8 cellular contexts compared by ENCODE assay signal in the genomic region with DNA sequence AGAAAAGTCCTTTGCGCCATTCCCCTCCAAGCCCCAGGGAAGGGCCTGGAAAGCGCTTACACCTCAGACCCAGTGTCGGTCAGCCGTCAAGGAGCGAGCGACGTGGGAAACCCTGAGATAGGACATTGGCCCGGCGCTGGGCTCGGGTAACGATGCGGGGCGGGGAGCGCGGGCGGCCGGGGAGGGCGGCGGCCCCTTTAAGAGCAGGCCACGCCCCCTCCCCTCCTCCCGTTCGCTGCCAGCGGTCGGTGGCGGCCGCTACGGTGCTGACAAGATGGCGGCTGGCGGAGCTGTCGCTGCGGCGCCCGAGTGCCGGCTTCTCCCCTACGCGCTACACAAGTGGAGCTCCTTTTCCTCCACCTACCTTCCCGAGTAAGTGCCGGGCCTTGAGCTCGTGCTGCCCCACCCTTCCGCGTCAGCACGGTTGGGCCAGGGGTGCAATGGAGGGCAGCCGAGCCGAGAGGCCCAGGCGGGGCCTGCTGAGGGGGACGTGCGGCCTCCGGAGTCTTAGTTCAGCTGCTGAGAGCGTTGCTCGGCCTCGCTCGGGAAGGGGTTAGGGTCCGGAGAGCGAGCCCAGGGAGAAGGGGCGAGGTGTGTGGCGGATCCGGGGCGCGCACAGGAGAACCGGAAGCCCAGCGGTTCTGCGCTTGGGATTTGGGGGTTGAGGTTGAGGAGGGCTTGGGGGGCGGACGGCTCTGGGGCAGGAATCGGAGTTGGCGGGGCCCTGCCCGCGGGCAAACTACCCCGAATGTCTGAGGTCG. TPM values are rescaled to one million over a fixed set of nuclear protein-coding genes. Genes with fewer than 3 reads are reported as not detected.
DNase-seq lines count a peak whose midpoint lies in the region; TF ChIP-seq lines count a peak whose summit lies in the region.

Gene MKLN1 (plus strand): TSS at position 251 of the 761 bp plus-strand sequence. CDS start 24 bp downstream, at position 275.

- peaks cover 22% of the 10 kb centered on the region for H3K4me1 Mint-ChIP-seq in neural progenitor cell

- H3K4me2 ChIP-seq in neural progenitor cell, result peak within 1 kb of the TSS; percentile 87

- no peaks in the 10 kb centered on the region for H3K36me3 ChIP-seq in neural progenitor cell
- H3K36me3 ChIP-seq in stomach smooth muscle (ENCODE audit: control insufficient read depth in 2 of 2, insufficient read depth in 2 of 2, low read length in 2 of 2), result no peaks in the 10 kb centered on the region

- H4K20me1 ChIP-seq in neural progenitor cell (ENCODE audit: low read depth), result peaks cover 27% of the 10 kb centered on the region

- peak within 1 kb of the TSS; percentile 95 for H3K27ac Mint-ChIP-seq in neural progenitor cell

- peak; percentile 95 for DNase-seq in ELF-1 (ENCODE audit: low read depth, low spot score)
- DNase-seq in GOT3 (lab: John Stamatoyannopoulos, UW), result peak; percentile 51
- peak; percentile 65 for DNase-seq in LNCaP clone FGC (ENCODE audit: low read depth)
- peak; percentile 75 to 90 for DNase-seq in SHP77 (lab: John Stamatoyannopoulos, UW)
- DNase-seq in activated gamma-delta T cell (lab: John Stamatoyannopoulos, UW), result peak; percentile 74
- DNase-seq in fibroblast of villous mesenchyme (ENCODE audit: low read depth), result peak; percentile 92
- DNase-seq in neural progenitor cell (ENCODE audit: low spot score), result peak; percentile 98

- peak within 1 kb of the TSS; percentile 91 for H3K27ac ChIP-seq in neural progenitor cell
- peak within 1 kb of the TSS; percentile 96 for H3K27ac ChIP-seq in stomach smooth muscle (ENCODE audit: low read length)

- peak within 1 kb of the TSS; percentile 84 for H2AFZ ChIP-seq in neural progenitor cell (replicated peaks)

- H3K9me3 Mint-ChIP-seq in neural progenitor cell, result peaks cover 4% of the 10 kb centered on the region

- peaks cover 15% of the 10 kb centered on the region for H3K4me1 ChIP-seq in neural progenitor cell
- peaks cover 7% of the 10 kb centered on the region for H3K4me1 ChIP-seq in stomach smooth muscle (ENCODE audit: control insufficient read depth, insufficient read depth, low read length)

- peaks cover 12% of the 10 kb centered on the region for H3F3A ChIP-seq in neural progenitor cell (ENCODE audit: low read depth)

- H3K9me3 ChIP-seq in neural progenitor cell (ENCODE audit: low read depth), result no peaks in the 10 kb centered on the region
- no peaks in the 10 kb centered on the region for H3K9me3 ChIP-seq in stomach smooth muscle (ENCODE audit: control insufficient read depth in 2 of 2, low read length in 2 of 2)

- H3K4me3 ChIP-seq in LNCaP clone FGC (ENCODE audit: low read depth, low read length) (peak within 1 kb of the TSS; percentile 96), fibroblast of villous mesenchyme (ENCODE audit: low read depth, low read length) (peak within 1 kb of the TSS; percentile 91), neural progenitor cell (peak within 1 kb of the TSS; percentile 83), stomach smooth muscle (ENCODE audit: low read length in 2 of 2) (peak within 1 kb of the TSS; percentile 75 to 96)

- H3K27me3 ChIP-seq in neural progenitor cell (no peaks in the 10 kb centered on the region), stomach smooth muscle (ENCODE audit: control insufficient read depth in 1 of 2, insufficient read depth in 2 of 2, low read length in 2 of 2) (no peaks in the 10 kb centered on the region)

- H3K4me3 Mint-ChIP-seq in neural progenitor cell, result peak within 1 kb of the TSS; percentile 96

- no peaks in the 10 kb centered on the region for H3K27me3 Mint-ChIP-seq in neural progenitor cell (ENCODE audit: insufficient read depth, low read depth)

- H3K79me2 ChIP-seq in neural progenitor cell (ENCODE audit: low read depth), result peaks cover 50% of the 10 kb centered on the region

- H3K36me3 Mint-ChIP-seq in neural progenitor cell, result peaks cover 7% of the 10 kb centered on the region

- TF ChIP-seq CTCF in LNCaP clone FGC (IDR thresholded peaks at IDR 0.05; ENCODE audit: control insufficient read depth, extremely low read depth, insufficient read depth) (no peak), fibroblast of villous mesenchyme (IDR thresholded peaks at IDR 0.05; ENCODE audit: insufficient read depth, low read depth, low read length) (no peak), neural progenitor cell (IDR thresholded peaks at IDR 0.05) (no peak)

- H3K9ac ChIP-seq in neural progenitor cell, result peak within 1 kb of the TSS; percentile 95
- peak within 1 kb of the TSS; percentile 98 for H3K9ac ChIP-seq in stomach smooth muscle (ENCODE audit: low read length in 2 of 2)

RNA-seq across cellular contexts. Expression of gene MKLN1, which starts in this region (rescaled TPM):
- total RNA-seq in fibroblast of villous mesenchyme, result 44.1 and 72.5 TPM in 2 replicates
- 40.7 and 60.9 TPM in 2 replicates for total RNA-seq in neural progenitor cell (ENCODE audit: low replicate concordance)

Comparison
In these comparisons a context has a peak if more than half of its experiments do, and no peak if none do; other contexts are left out.
1. Peak in every context shown above with its lines: DNase-seq, H3K4me3 ChIP-seq and H3K27ac ChIP-seq.